In the genomic region with DNA sequence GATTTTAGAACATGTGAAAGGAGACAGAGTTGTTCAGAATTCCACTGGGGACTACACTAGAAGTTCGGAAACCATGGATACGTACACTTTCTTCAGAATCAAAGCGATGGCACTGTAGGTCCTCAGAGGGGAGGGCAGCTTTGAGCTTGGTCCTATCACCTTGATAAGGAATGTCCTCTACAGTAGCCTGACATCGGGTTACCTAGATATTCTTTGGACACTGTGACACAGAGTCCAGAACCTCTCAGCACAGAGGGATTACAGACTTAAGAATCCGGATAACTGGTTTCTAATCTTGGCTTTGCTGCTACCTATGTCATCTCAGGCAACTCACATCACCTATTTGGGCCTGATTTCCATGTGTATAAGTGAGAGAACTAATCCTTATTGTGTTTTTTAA, we compare ENCODE assay signal across 14 cellular contexts.
"Had no signal": no experiment of that assay in that cellular context is flagged by ENCODE, and none has a peak within 500 bp of the region (broad histone marks: within the 10 kb centered on the region; RNA-seq: fewer than 3 reads in every experiment).

No MANE protein-coding gene starts in this region.

- H3K4me3 ChIP-seq: spleen, testis had no signal

- H3K27me3 ChIP-seq: spleen, testis had no signal

- H3K27ac ChIP-seq: testis had no signal

- H3K27ac Mint-ChIP-seq: activated CD4-positive, alpha-beta T cell treated with anti-CD3 and anti-CD28 coated beads, Interleukin-2, amount 10 ng/mL, durations not matched to agents 7 days and 5 days; activated CD8-positive, alpha-beta memory T cell treated with anti-CD3 and anti-CD28 coated beads, Interleukin-2, amount 10 ng/mL, durations not matched to agents 7 days and 5 days; nephron; progenitor cell of endocrine pancreas had no signal

- H3K4me3 Mint-ChIP-seq: activated CD4-positive, alpha-beta T cell treated with anti-CD3 and anti-CD28 coated beads, Interleukin-2, amount 10 ng/mL, durations not matched to agents 7 days and 5 days; activated CD8-positive, alpha-beta memory T cell treated with anti-CD3 and anti-CD28 coated beads, Interleukin-2, amount 10 ng/mL, durations not matched to agents 7 days and 5 days; nephron had no signal

- H3K27me3 Mint-ChIP-seq: activated CD4-positive, alpha-beta T cell treated with anti-CD3 and anti-CD28 coated beads, Interleukin-2, amount 10 ng/mL, durations not matched to agents 7 days and 5 days; activated CD8-positive, alpha-beta memory T cell treated with anti-CD3 and anti-CD28 coated beads, Interleukin-2, amount 10 ng/mL, durations not matched to agents 7 days and 5 days; progenitor cell of endocrine pancreas had no signal

- H3K9me3 ChIP-seq: spleen, testis had no signal

- DNase-seq: activated CD4-positive, alpha-beta T cell treated with anti-CD3 and anti-CD28 coated beads, Interleukin-2, amount 10 ng/mL, durations not matched to agents 7 days and 5 days; activated CD8-positive, alpha-beta memory T cell treated with anti-CD3 and anti-CD28 coated beads, Interleukin-2, amount 10 ng/mL, durations not matched to agents 7 days and 5 days; activated naive CD4-positive, alpha-beta T cell; effector memory CD4-positive, alpha-beta T cell; mammary epithelial cell; occipital lobe; spleen; stimulated activated CD4-positive, alpha-beta T cell treated with anti-CD3 and anti-CD28 coated beads, Interleukin-1b, Interleukin-23, amount 100 ng/mL, for 48 hours; stimulated activated naive CD4-positive, alpha-beta T cell treated with Interleukin-2 at 50 U/mL for 16 hours; T-helper 1 cell; testis had no signal

- H3K9me3 Mint-ChIP-seq: nephron had no signal

- ATAC-seq: activated CD8-positive, alpha-beta memory T cell treated with anti-CD3 and anti-CD28 coated beads, Interleukin-2, amount 10 ng/mL, durations not matched to agents 7 days and 5 days; sciatic nerve had no signal
